In the genomic region with DNA sequence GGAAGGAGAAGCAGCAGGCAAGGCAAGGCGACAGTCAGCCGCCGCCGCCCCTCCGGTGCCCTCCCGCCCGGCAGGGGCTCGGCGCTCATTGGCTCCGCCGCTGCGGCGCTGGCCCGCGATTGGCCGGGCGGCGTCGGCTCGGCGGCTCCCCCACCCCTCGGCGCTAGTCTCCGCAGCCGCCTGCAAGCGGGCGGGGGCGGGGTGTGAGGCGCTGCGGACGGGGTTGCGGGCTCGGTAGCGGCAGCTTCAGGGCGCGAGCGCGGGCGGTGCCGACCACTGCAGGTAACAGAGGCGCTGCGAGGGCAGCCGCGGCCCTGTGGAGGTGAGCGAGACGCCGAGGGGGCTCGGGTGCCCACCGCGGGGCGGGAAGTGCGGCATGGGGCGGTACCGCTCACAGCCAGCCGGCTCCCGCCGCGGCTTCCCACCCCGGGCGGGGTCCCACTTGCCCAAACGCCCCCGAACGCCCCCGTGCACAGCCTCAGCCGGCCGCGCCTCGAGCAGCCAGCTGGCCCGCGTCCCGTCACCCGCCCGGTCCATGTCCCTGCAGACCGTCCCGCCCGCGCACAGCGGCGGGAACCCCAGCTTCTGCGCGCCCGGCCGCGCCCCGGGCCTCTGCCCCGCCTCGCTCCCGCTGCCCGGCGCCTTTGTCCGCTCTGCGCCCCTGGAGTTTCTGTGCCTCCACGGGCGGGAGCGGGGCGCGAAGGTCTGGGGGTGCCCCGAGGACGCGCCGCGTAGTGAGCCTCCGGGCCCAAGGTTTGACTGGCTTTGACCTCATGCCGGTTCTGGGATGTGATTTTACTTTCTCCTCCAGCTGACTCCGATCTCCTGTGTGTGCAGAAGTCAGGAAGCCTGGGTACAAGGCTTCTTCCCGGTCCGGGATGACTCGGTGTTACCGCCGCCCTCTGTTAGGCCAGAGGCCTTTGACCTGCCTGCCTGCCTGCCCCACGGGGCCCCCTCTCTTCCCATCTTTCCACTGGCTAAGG, we compare ENCODE assay signal across 8 cellular contexts. TPM values are rescaled to one million over a fixed set of nuclear protein-coding genes. Genes with fewer than 3 reads are reported as not detected.
DNase-seq lines count a peak whose midpoint lies in the region; ATAC-seq, FAIRE-seq and TF ChIP-seq lines count a peak whose summit lies in the region.

A gene (plus strand): TSS at position 166 of the 983 bp plus-strand sequence. CDS start 4,480 bp downstream, outside the sequence.

- peaks cover 0 to 6% of the 10 kb centered on the region in 2 donors for H3K4me1 ChIP-seq in naive thymus-derived CD4-positive, alpha-beta T cell (ENCODE audit: control insufficient read depth in 2 of 2, insufficient read depth in 2 of 2, low read length in 2 of 2)

- intact Hi-C loops in naive thymus-derived CD4-positive, alpha-beta T cell (cut with micrococcal nuclease) = loop anchor here (1.0 to 10.0 kb wide), 16 partner anchors 49 to 1641 kb away; a partner anchor contains a TSS

- H3K9me3 Mint-ChIP-seq in naive thymus-derived CD4-positive, alpha-beta T cell = peaks cover 0 to 2% (median 0%) of the 10 kb centered on the region in 11 donors
- no peaks in the 10 kb centered on the region for H3K9me3 Mint-ChIP-seq in stimulated activated effector memory CD8-positive, alpha-beta T cell treated with anti-CD3 and anti-CD28 coated beads, Interleukin-12 subunit alpha, Interleukin-12 subunit beta, amount 100 ng/mL, for 72 hours

- H3K27me3 Mint-ChIP-seq in naive thymus-derived CD4-positive, alpha-beta T cell = peaks cover 0 to 2% (median 0%) of the 10 kb centered on the region in 5 donors

- H3K36me3 Mint-ChIP-seq in naive thymus-derived CD4-positive, alpha-beta T cell = peaks cover 0 to 4% (median 0%) of the 10 kb centered on the region in 5 donors
- H3K36me3 Mint-ChIP-seq in stimulated activated effector memory CD8-positive, alpha-beta T cell treated with anti-CD3 and anti-CD28 coated beads, Interleukin-12 subunit alpha, Interleukin-12 subunit beta, amount 100 ng/mL, for 72 hours = peaks cover 11% of the 10 kb centered on the region

- H3K36me3 ChIP-seq in naive thymus-derived CD4-positive, alpha-beta T cell (ENCODE audit: control insufficient read depth in 2 of 3, insufficient read depth in 3 of 3, low read length in 3 of 3) = no peaks in the 10 kb centered on the region

- CTCF ChIA-PET in naive thymus-derived CD4-positive, alpha-beta T cell (lab: Charles Lee) = interaction anchor here (0.6 kb wide), 1 partner anchor 20 kb away, joined by 4 read pairs; no protein-coding TSS in a partner anchor

- H3K27ac Mint-ChIP-seq in naive thymus-derived CD4-positive, alpha-beta T cell = peak within 1 kb of the TSS; percentile 12 to 94 (median 79)
- H3K27ac Mint-ChIP-seq in stimulated activated effector memory CD8-positive, alpha-beta T cell treated with anti-CD3 and anti-CD28 coated beads, Interleukin-12 subunit alpha, Interleukin-12 subunit beta, amount 100 ng/mL, for 72 hours = peak within 1 kb of the TSS; percentile 81

- DNase-seq in DMS79 (lab: John Stamatoyannopoulos, UW) (peak; percentile 90), RCC 7860 (ENCODE audit: low spot score) (peak; percentile 86), activated T-helper 1 cell treated with Interleukin-2 at 50 U/mL for 16 hours (ENCODE audit: low read depth) (peak; percentile 79), fibroblast of mammary gland (ENCODE audit: low read depth) (peak; percentile 63)
- peak; percentile 69 for DNase-seq in Jurkat, Clone E6-1 (ENCODE audit: low read depth, low spot score)
- DNase-seq in naive thymus-derived CD4-positive, alpha-beta T cell = peak; percentile 78 to 90 (median 83)
- DNase-seq in stimulated activated effector memory CD8-positive, alpha-beta T cell treated with anti-CD3 and anti-CD28 coated beads, Interleukin-12 subunit alpha, Interleukin-12 subunit beta, amount 100 ng/mL, for 72 hours (ENCODE audit: low spot score in 2 of 2) = peak; percentile 78 to 90

- H3K4me3 ChIP-seq in Jurkat, Clone E6-1 (ENCODE audit: low read length) = peak within 1 kb of the TSS; percentile 67
- peak within 1 kb of the TSS; percentile 75 for H3K4me3 ChIP-seq in fibroblast of mammary gland (ENCODE audit: control insufficient read depth, low read depth, low read length)
- peak within 1 kb of the TSS; percentile 59 for H3K4me3 ChIP-seq in naive thymus-derived CD4-positive, alpha-beta T cell (ENCODE audit: low read length)

- no peak for FAIRE-seq in RCC 7860 (lab: Jason Lieb, UNC)

- TF ChIP-seq CTCF in fibroblast of mammary gland (conservative IDR thresholded peaks at IDR 0.05; ENCODE audit: control insufficient read depth, insufficient read depth, low read depth, low read length) = no peak

- POLR2A ChIA-PET in naive thymus-derived CD4-positive, alpha-beta T cell (lab: Charles Lee) = interaction anchor here (0.9 to 2.1 kb wide), 3 partner anchors 79 to 112 kb away, joined by 3 to 9 read pairs (median 4); no protein-coding TSS in a partner anchor

- H3K27me3 ChIP-seq in naive thymus-derived CD4-positive, alpha-beta T cell (ENCODE audit: control insufficient read depth in 2 of 2, insufficient read depth in 2 of 2, low read length in 2 of 2) = no peaks in the 10 kb centered on the region

- H3K27ac ChIP-seq in naive thymus-derived CD4-positive, alpha-beta T cell (ENCODE audit: low read depth, low read length) = peak within 1 kb of the TSS; percentile 49

- peak; percentile 96 for ATAC-seq in GM21619 (IDR thresholded peaks at IDR 0.05; ENCODE audit: unreplicated experiment)
- ATAC-seq in naive thymus-derived CD4-positive, alpha-beta T cell = peak; percentile 99
- peak; percentile 99 for ATAC-seq in stimulated activated effector memory CD8-positive, alpha-beta T cell treated with anti-CD3 and anti-CD28 coated beads, Interleukin-12 subunit alpha, Interleukin-12 subunit beta, amount 100 ng/mL, for 72 hours

- H3K4me3 Mint-ChIP-seq in naive thymus-derived CD4-positive, alpha-beta T cell = peak within 1 kb of the TSS; percentile 79 to 98 (median 95)
- H3K4me3 Mint-ChIP-seq in stimulated activated effector memory CD8-positive, alpha-beta T cell treated with anti-CD3 and anti-CD28 coated beads, Interleukin-12 subunit alpha, Interleukin-12 subunit beta, amount 100 ng/mL, for 72 hours = peak within 1 kb of the TSS; percentile 82

- H3K4me1 Mint-ChIP-seq in naive thymus-derived CD4-positive, alpha-beta T cell = peaks cover 0 to 17% (median 5%) of the 10 kb centered on the region in 7 donors
- peaks cover 6% of the 10 kb centered on the region for H3K4me1 Mint-ChIP-seq in stimulated activated effector memory CD8-positive, alpha-beta T cell treated with anti-CD3 and anti-CD28 coated beads, Interleukin-12 subunit alpha, Interleukin-12 subunit beta, amount 100 ng/mL, for 72 hours

- no peaks in the 10 kb centered on the region for H3K9me3 ChIP-seq in naive thymus-derived CD4-positive, alpha-beta T cell (ENCODE audit: control insufficient read depth in 2 of 3, low read length in 3 of 3)

RNA-seq across cellular contexts. Expression of the gene that starts here (rescaled TPM):
- polyA plus RNA-seq in Jurkat, Clone E6-1 (2012; ENCODE audit: insufficient read depth, insufficient read length) = 6.3 TPM
- total RNA-seq in naive thymus-derived CD4-positive, alpha-beta T cell = 1 to 10 TPM; 2.0 to 5.9 (median 3.6) TPM
- under 1 TPM; 0.24 to 0.78 TPM for polyA plus RNA-seq in naive thymus-derived CD4-positive, alpha-beta T cell

Comparison
In these comparisons a context has a peak if more than half of its experiments do, and no peak if none do; other contexts are left out.
1. Peak in every context shown above with its lines: DNase-seq, ATAC-seq, H3K4me3 ChIP-seq and H3K27ac ChIP-seq.